In the genomic region with DNA sequence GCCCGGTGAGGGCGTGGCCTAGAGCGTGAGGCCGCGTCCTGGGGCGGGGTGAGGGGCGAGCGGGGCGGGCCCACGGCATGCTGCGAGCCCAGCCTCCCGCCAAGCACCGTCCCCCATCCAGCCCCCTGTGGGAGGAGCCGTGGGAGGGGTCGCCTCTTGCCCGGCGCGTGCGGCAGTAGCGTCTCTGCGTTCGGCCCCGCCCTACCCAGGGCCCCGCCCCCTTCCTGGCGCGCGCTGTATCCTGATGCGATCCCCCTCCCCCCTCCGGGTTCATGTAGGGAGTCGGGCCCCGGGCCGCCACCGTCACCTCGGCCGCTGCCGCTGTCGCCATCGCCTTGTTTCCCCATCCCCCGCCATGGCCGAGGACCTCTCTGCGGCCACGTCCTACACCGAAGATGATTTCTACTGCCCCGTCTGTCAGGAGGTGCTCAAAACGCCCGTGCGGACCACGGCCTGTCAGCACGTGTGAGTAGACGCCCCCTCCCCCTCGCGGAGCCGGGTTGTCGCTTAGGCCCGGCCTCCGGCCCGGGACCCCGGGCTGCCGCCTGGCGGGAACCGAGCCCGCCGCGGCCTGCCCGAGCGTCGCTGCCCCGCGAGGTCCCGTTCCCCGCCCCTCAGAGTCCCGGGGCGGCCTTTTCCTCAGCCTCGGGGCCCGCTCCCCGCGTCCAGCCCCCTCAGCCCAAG, we compare ENCODE assay signal across 8 cellular contexts. TPM values are rescaled to one million over a fixed set of nuclear protein-coding genes. Genes with fewer than 3 reads are reported as not detected.
DNase-seq lines count a peak whose midpoint lies in the region; ATAC-seq, FAIRE-seq and TF ChIP-seq lines count a peak whose summit lies in the region.

No MANE protein-coding gene starts in this region.

- H3K4me3 ChIP-seq in heart right ventricle: peak overlapping the region; percentile 49 to 96 (median 84)
- H3K4me3 ChIP-seq in upper lobe of left lung: peak overlapping the region; percentile 62 to 97 (median 95)

- peaks cover 0 to 49% (median 34%) of the 10 kb centered on the region in 9 donors for H3K4me1 ChIP-seq in heart right ventricle
- peaks cover 23 to 30% (median 25%) of the 10 kb centered on the region in 4 donors for H3K4me1 ChIP-seq in upper lobe of left lung

- no peak for TF ChIP-seq EP300 in upper lobe of left lung (IDR thresholded peaks at IDR 0.05)

- peak; percentile 86 for ATAC-seq in HG02798 (IDR thresholded peaks at IDR 0.05; ENCODE audit: poor library complexity, unreplicated experiment)
- peak; percentile 96 to 100 (median 98) for ATAC-seq in heart right ventricle
- ATAC-seq in upper lobe of left lung (ENCODE audit: low FRiP score in 2 of 2): peak; percentile 99 to 100

- peak; percentile 94 for DNase-seq in GM12891 (ENCODE audit: insufficient read length, low spot score)
- peak; percentile 96 for DNase-seq in NCI-H1417 treated with DMSO at 0.1 percent for 48 hours (lab: John Stamatoyannopoulos, UW)
- peak; percentile 77 to 95 for DNase-seq in SW 1271 (lab: John Stamatoyannopoulos, UW)
- DNase-seq in heart right ventricle: peak; percentile 99 to 100
- peak; percentile 97 to 100 (median 100) for DNase-seq in posterior cingulate gyrus
- peak; percentile 99 to 100 for DNase-seq in upper lobe of left lung

- H3K27ac ChIP-seq in adipose tissue (ENCODE audit: low read depth, low read length): peak overlapping the region; percentile 92
- H3K27ac ChIP-seq in heart right ventricle: peak overlapping the region; percentile 99 to 100 (median 99)
- H3K27ac ChIP-seq in upper lobe of left lung: peak overlapping the region; percentile 96 to 100 (median 100)

- H3K9me3 ChIP-seq in heart right ventricle: no peaks in the 10 kb centered on the region
- H3K9me3 ChIP-seq in upper lobe of left lung: no peaks in the 10 kb centered on the region

- TF ChIP-seq POLR2A in GM12891 (IDR thresholded peaks at IDR 0.05; ENCODE audit: low read depth, low read length) (peak; percentile 82), upper lobe of left lung (IDR thresholded peaks at IDR 0.05) (peak in 2 of 4 donors; percentile 65)

- TF ChIP-seq CTCF in heart right ventricle (IDR thresholded peaks at IDR 0.05) (peak in 1 of 9 donors; percentile 20), upper lobe of left lung (IDR thresholded peaks at IDR 0.05) (peak in 1 of 6 experiments; percentile 15)

- 0 to 1% (median 0%) methylated on average over 50 to 77 of the region's 77 CpGs for WGBS in adipose tissue, 3 donors
- 0 to 1% methylated on average over 63 to 77 of the region's 77 CpGs for WGBS in heart right ventricle, 2 donors
- WGBS in upper lobe of left lung, 2 donors: 1 to 6% methylated on average over 13 to 24 of the region's 77 CpGs

- FAIRE-seq in GM12891 (lab: Jason Lieb, UNC): peak; percentile 97

- H3K36me3 ChIP-seq in heart right ventricle: peaks cover 0 to 22% (median 4%) of the 10 kb centered on the region in 9 donors
- H3K36me3 ChIP-seq in upper lobe of left lung: no peaks in the 10 kb centered on the region

- H3K27me3 ChIP-seq in heart right ventricle: no peaks in the 10 kb centered on the region
- H3K27me3 ChIP-seq in upper lobe of left lung: no peaks in the 10 kb centered on the region

- intact Hi-C loops in heart right ventricle (cut with DNase I) (loop anchor here in 6 of 10 donors (1.0 to 10.0 kb wide), 5 partner anchors 74 to 150 kb away; partner anchors contain the start of genes TRAPPC8 (in 5 of the 6) and RNF125 (in 2 of the 6)), posterior cingulate gyrus (cut with DNase I) (loop anchor here (2.0 to 10.0 kb wide), 3 partner anchors 74 to 382 kb away; partner anchors contain the start of genes GAREM1, RNF125 and TRAPPC8)

TF ChIP-seq in GM12891, 5 proteins besides CTCF, POLR2A, EP300 and RAD21:
- TF ChIP-seq POU2F2 (IDR thresholded peaks at IDR 0.05; ENCODE audit: low read depth, low read length) (no peak), PAX5 (IDR thresholded peaks at IDR 0.05; ENCODE audit: insufficient read depth, low read length, severe bottlenecking) (no peak), POLR2AphosphoS5 (IDR thresholded peaks at IDR 0.05; ENCODE audit: low read depth, low read length) (peak; percentile 81), TAF1 (IDR thresholded peaks at IDR 0.05; ENCODE audit: low read depth, low read length) (peak; percentile 54; the same call in 1 of the 2 replicates)
TF ChIP-seq in GM12891: peak in this region for 2.

RNA-seq across cellular contexts. Expression of gene RNF138, which starts 0.9 kb away (rescaled TPM):
- 21.5 TPM for polyA plus RNA-seq in GM12891 (2012; ENCODE audit: low read depth, missing spikeins)
- polyA plus RNA-seq in adipose tissue (10 to 100 TPM in 2 of 3 donors, 1 to 10 TPM in 1; 8.5 to 17.5 (median 11.4) TPM), heart right ventricle (1 to 10 TPM; 5.4 to 6.6 TPM)
- total RNA-seq in heart right ventricle (10 to 100 TPM in 6 of 10 donors, 1 to 10 TPM in 4; 7.7 to 13.7 (median 10.9) TPM), upper lobe of left lung (10 to 100 TPM; 17.8 to 34.5 (median 25.5) TPM)

Comparison
In these comparisons a context has a peak if more than half of its experiments do, and no peak if none do; other contexts are left out.
1. Peak in every context shown above with its lines: DNase-seq, ATAC-seq, H3K4me3 ChIP-seq and H3K27ac ChIP-seq.